Comparison of ENCODE assay signal across 17 cellular contexts in the genomic region with DNA sequence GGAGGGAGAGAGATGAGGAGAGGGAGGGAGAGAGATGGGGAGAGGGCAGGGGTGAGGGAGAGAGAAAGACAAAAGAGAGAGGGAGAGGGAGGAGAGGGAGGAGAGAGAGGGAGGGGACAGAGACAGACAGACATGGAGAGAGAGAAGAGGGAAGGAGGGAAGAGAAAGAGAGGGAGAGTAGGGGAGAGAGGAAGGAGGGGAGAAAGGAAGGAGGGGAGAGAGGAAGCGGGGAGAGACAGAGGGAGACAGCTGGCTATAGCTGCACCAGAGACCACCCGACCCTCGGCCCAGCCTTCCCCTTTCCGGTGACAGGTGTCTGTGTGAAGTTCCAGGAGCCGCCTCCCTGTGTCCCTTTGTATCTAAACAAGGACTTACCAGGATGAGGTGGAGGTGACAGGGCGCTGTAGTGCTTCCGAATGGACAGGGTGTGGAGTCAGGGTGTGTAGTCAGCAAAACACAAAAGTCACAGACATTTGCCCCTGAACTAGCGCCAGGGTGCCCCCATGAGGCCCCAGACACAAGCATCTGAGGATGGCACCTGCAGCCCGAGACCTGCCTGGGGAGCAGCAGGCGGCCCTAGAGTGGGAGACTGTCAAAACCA.
"Had no signal": no experiment of that assay in that cellular context is flagged by ENCODE, and none has a peak within 500 bp of the region (broad histone marks: within the 10 kb centered on the region; RNA-seq: fewer than 3 reads in every experiment).

No MANE protein-coding gene starts in this region.

- ATAC-seq: activated CD4-positive, alpha-beta T cell treated with anti-CD3 and anti-CD28 coated beads for 36 hours; esophagus mucosa; left ventricle myocardium superior; stimulated activated naive B cell treated with anti-CD40 and anti-IgM and Interleukin-4, amounts not matched to agents 10 μg/mL and 1 μg/mL and 100 μg/mL, for 72 hours had no signal

- H3K27ac ChIP-seq: dorsolateral prefrontal cortex, ovary, sigmoid colon had no signal

- H3K4me1 ChIP-seq: sigmoid colon had no signal

- H3K9me3 ChIP-seq: ovary, sigmoid colon had no signal

- H3K27me3 ChIP-seq: ovary had no signal

- H3K4me3 ChIP-seq: dorsolateral prefrontal cortex, ovary, sigmoid colon had no signal

- H3K36me3 ChIP-seq: ovary, sigmoid colon had no signal

- DNase-seq: activated CD4-positive, alpha-beta memory T cell treated with anti-CD3 and anti-CD28 coated beads, Interleukin-2, amount 10 ng/mL, durations not matched to agents 7 days and 5 days; activated CD4-positive, alpha-beta T cell treated with anti-CD3 and anti-CD28 coated beads for 36 hours; activated gamma-delta T cell; activated naive CD8-positive, alpha-beta T cell treated with anti-CD3 and anti-CD28 coated beads for 36 hours; activated T-cell treated with anti-CD3 and anti-CD28 coated beads, Interleukin-2, amount 50 U/mL, for 48 hours; anterior cingulate cortex; glutamatergic neuron; left ventricle myocardium superior; mesendoderm; nephron progenitor cell; ovary; sigmoid colon; stimulated activated naive B cell treated with anti-CD40 and anti-IgM and Interleukin-4, amounts not matched to agents 10 μg/mL and 1 μg/mL and 100 μg/mL, for 72 hours; T-helper 9 cell; trophoblast cell had no signal
